Comparison of ENCODE assay signal across 10 cellular contexts in genomic region chr16:48393843-48394703, GRCh38. TPM values are rescaled to one million over a fixed set of nuclear protein-coding genes. Genes with fewer than 3 reads are reported as not detected.
DNase-seq lines count a peak whose midpoint lies in the region; TF ChIP-seq lines count a peak whose summit lies in the region.
"Had no signal": no experiment of that assay in that cellular context is flagged by ENCODE, and none has a peak within 500 bp of the region (broad histone marks: within the 10 kb centered on the region; RNA-seq: fewer than 3 reads in every experiment).

No MANE protein-coding gene starts in this region.

- no peaks in the 10 kb centered on the region for H3K36me3 ChIP-seq in tibial artery
- H3K36me3 ChIP-seq: BLaER1 treated with 17β-estradiol and CSF1 and Interleukin-3, amounts not matched to agents 10 nM and 100 nM had no signal

- CTCF ChIA-PET in activated naive CD4-positive, alpha-beta T cell treated with anti-CD3 and anti-CD28 coated beads for 36 hours (lab: Charles Lee), result interaction anchor here (0.5 to 1.2 kb wide), 3 partner anchors 18 to 149 kb away, joined by 3 to 4 read pairs (median 3); no protein-coding TSS in a partner anchor

- no peak overlapping the region for H3K4me3 Mint-ChIP-seq in activated naive CD4-positive, alpha-beta T cell treated with anti-CD3 and anti-CD28 coated beads for 36 hours

- no peaks in the 10 kb centered on the region for H3K9me3 ChIP-seq in tibial artery
- H3K9me3 ChIP-seq: BLaER1 treated with 17β-estradiol and CSF1 and Interleukin-3, amounts not matched to agents 10 nM and 100 nM had no signal

- H3K27me3 ChIP-seq in tibial artery, result no peaks in the 10 kb centered on the region
- H3K27me3 ChIP-seq: BLaER1 treated with 17β-estradiol and CSF1 and Interleukin-3, amounts not matched to agents 10 nM and 100 nM had no signal

- H3K4me3 ChIP-seq in choroid plexus epithelial cell (ENCODE audit: low read depth, low read length) (no peak overlapping the region), tibial artery (no peak overlapping the region)
- H3K4me3 ChIP-seq: BLaER1 treated with 17β-estradiol and CSF1 and Interleukin-3, amounts not matched to agents 10 nM and 100 nM had no signal

- H3K27ac ChIP-seq in tibial artery, result no peak overlapping the region

- no peaks in the 10 kb centered on the region for H3K9me3 Mint-ChIP-seq in activated naive CD4-positive, alpha-beta T cell treated with anti-CD3 and anti-CD28 coated beads for 36 hours

- peak; percentile 40 for DNase-seq in activated naive CD4-positive, alpha-beta T cell treated with anti-CD3 and anti-CD28 coated beads for 36 hours
- DNase-seq in activated naive CD4-positive, alpha-beta T cell (lab: John Stamatoyannopoulos, UW), result no peak
- DNase-seq in choroid plexus epithelial cell (ENCODE audit: low read depth), result peak; percentile 82
- peak; percentile 93 for DNase-seq in medulla oblongata (ENCODE audit: extremely low spot score)
- peak; percentile 72 to 74 for DNase-seq in tibial artery
- no peak for DNase-seq in dedifferentiated amniotic fluid mesenchymal stem cell (ENCODE audit: extremely low spot score)
- DNase-seq in T1000 (lab: John Stamatoyannopoulos, UW), result no peak
- no peak for DNase-seq in NCI-H82 treated with DMSO at 0.1 percent for 48 hours (lab: John Stamatoyannopoulos, UW; ENCODE audit: unreplicated experiment)
- DNase-seq: NCI-H526 had no signal

- H3K27me3 Mint-ChIP-seq in activated naive CD4-positive, alpha-beta T cell treated with anti-CD3 and anti-CD28 coated beads for 36 hours (ENCODE audit: low read depth), result no peaks in the 10 kb centered on the region

- no peak for TF ChIP-seq CTCF in choroid plexus epithelial cell (conservative IDR thresholded peaks at IDR 0.05; ENCODE audit: low read depth, low read length)
- TF ChIP-seq CTCF in tibial artery (IDR thresholded peaks at IDR 0.05), result no peak

- H3K4me1 ChIP-seq in tibial artery, result no peaks in the 10 kb centered on the region

- H3K27ac Mint-ChIP-seq in activated naive CD4-positive, alpha-beta T cell treated with anti-CD3 and anti-CD28 coated beads for 36 hours, result peak overlapping the region; percentile 32

- H3K36me3 Mint-ChIP-seq in activated naive CD4-positive, alpha-beta T cell treated with anti-CD3 and anti-CD28 coated beads for 36 hours (ENCODE audit: low read depth), result no peaks in the 10 kb centered on the region

- H3K4me1 Mint-ChIP-seq in activated naive CD4-positive, alpha-beta T cell treated with anti-CD3 and anti-CD28 coated beads for 36 hours (ENCODE audit: low read depth), result peaks cover 9% of the 10 kb centered on the region

- intact Hi-C loops in activated naive CD4-positive, alpha-beta T cell treated with anti-CD3 and anti-CD28 coated beads for 36 hours (cut with micrococcal nuclease), result no loop called here
- intact Hi-C loops in tibial artery (cut with DNase I; ENCODE audit: low total_unique reads), result no loop called here

RNA-seq across cellular contexts. Expression of gene SIAH1, which starts 8.9 kb away (rescaled TPM):
- total RNA-seq in activated naive CD4-positive, alpha-beta T cell treated with anti-CD3 and anti-CD28 coated beads for 36 hours, result 10 to 100 TPM; 13.7 to 14.6 TPM

Comparison
In these comparisons a context has a peak if more than half of its experiments do, and no peak if none do; other contexts are left out.
1. DNase-seq: peak in activated naive CD4-positive, alpha-beta T cell treated with anti-CD3 and anti-CD28 coated beads for 36 hours (single experiment), choroid plexus epithelial cell (single experiment), medulla oblongata (single experiment) and tibial artery (2 of 2); none in activated naive CD4-positive, alpha-beta T cell (0 of 4), dedifferentiated amniotic fluid mesenchymal stem cell (single experiment), T1000 (single experiment) and NCI-H82 treated with DMSO at 0.1 percent for 48 hours (single experiment).